Comparison of ENCODE assay signal across 1 cellular context in the genomic region with DNA sequence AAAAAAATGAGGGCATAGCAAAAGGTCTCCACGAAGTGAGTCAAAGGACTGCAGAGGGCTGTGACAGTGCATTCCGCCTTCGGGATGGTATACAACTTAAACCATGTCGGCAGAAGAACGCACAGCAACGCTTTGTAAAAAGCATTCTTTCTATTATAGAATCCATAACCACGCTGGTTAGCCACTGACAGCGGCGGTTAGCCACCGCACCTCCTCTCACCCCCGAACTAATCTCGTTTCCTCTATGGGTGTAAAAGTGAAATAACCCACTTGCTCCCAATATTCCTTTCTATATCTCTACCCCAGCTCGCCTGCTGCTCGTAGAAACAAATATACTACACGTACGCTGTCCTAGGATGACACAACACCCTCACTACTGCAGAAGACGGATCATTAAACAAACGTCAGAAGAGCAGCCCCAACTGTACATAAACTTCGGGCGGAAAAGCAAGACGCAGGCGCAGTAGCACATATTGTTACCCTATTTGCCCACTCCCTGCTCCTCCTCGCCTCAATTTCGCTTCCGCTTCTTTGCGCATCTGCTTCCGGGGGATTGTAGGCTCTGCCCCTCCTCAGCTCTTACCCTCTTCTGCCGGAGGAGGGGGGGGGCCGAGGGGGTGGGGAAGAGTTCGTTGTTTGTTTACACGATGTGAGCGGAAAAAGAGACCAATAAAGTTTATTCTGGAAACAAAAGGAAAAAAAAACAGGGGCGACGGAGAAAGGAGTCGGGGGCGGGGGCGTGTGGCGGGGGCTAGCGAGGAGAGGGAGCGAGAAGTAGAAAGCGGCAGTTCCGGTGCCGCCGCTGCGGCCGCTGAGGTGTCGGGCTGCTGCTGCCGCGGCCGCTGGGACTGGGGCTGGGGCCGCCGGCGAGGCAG.
TF ChIP-seq lines count a peak whose summit lies in the region.

A gene (plus strand): TSS at position 787 of the 875 bp plus-strand sequence. CDS start 50,469 bp downstream, outside the sequence.

TF ChIP-seq in K562, 482 proteins besides CTCF, POLR2A, EP300 and RAD21 (continued from another document and continues in another):
- TF ChIP-seq, protein P1, sequence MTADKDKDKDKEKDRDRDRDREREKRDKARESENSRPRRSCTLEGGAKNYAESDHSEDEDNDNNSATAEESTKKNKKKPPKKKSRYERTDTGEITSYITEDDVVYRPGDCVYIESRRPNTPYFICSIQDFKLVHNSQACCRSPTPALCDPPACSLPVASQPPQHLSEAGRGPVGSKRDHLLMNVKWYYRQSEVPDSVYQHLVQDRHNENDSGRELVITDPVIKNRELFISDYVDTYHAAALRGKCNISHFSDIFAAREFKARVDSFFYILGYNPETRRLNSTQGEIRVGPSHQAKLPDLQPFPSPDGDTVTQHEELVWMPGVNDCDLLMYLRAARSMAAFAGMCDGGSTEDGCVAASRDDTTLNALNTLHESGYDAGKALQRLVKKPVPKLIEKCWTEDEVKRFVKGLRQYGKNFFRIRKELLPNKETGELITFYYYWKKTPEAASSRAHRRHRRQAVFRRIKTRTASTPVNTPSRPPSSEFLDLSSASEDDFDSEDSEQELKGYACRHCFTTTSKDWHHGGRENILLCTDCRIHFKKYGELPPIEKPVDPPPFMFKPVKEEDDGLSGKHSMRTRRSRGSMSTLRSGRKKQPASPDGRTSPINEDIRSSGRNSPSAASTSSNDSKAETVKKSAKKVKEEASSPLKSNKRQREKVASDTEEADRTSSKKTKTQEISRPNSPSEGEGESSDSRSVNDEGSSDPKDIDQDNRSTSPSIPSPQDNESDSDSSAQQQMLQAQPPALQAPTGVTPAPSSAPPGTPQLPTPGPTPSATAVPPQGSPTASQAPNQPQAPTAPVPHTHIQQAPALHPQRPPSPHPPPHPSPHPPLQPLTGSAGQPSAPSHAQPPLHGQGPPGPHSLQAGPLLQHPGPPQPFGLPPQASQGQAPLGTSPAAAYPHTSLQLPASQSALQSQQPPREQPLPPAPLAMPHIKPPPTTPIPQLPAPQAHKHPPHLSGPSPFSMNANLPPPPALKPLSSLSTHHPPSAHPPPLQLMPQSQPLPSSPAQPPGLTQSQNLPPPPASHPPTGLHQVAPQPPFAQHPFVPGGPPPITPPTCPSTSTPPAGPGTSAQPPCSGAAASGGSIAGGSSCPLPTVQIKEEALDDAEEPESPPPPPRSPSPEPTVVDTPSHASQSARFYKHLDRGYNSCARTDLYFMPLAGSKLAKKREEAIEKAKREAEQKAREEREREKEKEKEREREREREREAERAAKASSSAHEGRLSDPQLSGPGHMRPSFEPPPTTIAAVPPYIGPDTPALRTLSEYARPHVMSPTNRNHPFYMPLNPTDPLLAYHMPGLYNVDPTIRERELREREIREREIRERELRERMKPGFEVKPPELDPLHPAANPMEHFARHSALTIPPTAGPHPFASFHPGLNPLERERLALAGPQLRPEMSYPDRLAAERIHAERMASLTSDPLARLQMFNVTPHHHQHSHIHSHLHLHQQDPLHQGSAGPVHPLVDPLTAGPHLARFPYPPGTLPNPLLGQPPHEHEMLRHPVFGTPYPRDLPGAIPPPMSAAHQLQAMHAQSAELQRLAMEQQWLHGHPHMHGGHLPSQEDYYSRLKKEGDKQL (CRISPR knock-in tag; IDR thresholded peaks at IDR 0.05; ENCODE audit: borderline replicate concordance) = no peak
- no peak for TF ChIP-seq NR1H2 (CRISPR knock-in tag; IDR thresholded peaks at IDR 0.05)
- TF ChIP-seq SP2 (IDR thresholded peaks at IDR 0.05; ENCODE audit: extremely low read depth, low read depth, low read length, poor library complexity, severe bottlenecking) = no peak
- no peak for TF ChIP-seq SMAD2 (IDR thresholded peaks at IDR 0.05; ENCODE audit: low read depth, low read length)
- no peak for TF ChIP-seq ATF1 (CRISPR knock-in tag; IDR thresholded peaks at IDR 0.05)
- TF ChIP-seq ATF1 (tag; IDR thresholded peaks at IDR 0.05) = peak; percentile 85
- TF ChIP-seq, protein P2, sequence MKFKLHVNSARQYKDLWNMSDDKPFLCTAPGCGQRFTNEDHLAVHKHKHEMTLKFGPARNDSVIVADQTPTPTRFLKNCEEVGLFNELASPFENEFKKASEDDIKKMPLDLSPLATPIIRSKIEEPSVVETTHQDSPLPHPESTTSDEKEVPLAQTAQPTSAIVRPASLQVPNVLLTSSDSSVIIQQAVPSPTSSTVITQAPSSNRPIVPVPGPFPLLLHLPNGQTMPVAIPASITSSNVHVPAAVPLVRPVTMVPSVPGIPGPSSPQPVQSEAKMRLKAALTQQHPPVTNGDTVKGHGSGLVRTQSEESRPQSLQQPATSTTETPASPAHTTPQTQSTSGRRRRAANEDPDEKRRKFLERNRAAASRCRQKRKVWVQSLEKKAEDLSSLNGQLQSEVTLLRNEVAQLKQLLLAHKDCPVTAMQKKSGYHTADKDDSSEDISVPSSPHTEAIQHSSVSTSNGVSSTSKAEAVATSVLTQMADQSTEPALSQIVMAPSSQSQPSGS (CRISPR knock-in tag; IDR thresholded peaks at IDR 0.05) = no peak
- TF ChIP-seq, protein P3, sequence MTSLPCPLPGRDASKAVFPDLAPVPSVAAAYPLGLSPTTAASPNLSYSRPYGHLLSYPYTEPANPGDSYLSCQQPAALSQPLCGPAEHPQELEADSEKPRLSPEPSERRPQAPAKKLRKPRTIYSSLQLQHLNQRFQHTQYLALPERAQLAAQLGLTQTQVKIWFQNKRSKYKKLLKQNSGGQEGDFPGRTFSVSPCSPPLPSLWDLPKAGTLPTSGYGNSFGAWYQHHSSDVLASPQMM (CRISPR knock-in tag; IDR thresholded peaks at IDR 0.05) = no peak
- TF ChIP-seq PHF8 (IDR thresholded peaks at IDR 0.05; ENCODE audit: borderline replicate concordance, low read length) = peak; percentile 46
- TF ChIP-seq, protein P4, sequence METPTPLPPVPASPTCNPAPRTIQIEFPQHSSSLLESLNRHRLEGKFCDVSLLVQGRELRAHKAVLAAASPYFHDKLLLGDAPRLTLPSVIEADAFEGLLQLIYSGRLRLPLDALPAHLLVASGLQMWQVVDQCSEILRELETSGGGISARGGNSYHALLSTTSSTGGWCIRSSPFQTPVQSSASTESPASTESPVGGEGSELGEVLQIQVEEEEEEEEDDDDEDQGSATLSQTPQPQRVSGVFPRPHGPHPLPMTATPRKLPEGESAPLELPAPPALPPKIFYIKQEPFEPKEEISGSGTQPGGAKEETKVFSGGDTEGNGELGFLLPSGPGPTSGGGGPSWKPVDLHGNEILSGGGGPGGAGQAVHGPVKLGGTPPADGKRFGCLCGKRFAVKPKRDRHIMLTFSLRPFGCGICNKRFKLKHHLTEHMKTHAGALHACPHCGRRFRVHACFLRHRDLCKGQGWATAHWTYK (CRISPR knock-in tag; IDR thresholded peaks at IDR 0.05) = no peak
- TF ChIP-seq ZBED1 (IDR thresholded peaks at IDR 0.05) = no peak
- TF ChIP-seq KDM4B (IDR thresholded peaks at IDR 0.05; ENCODE audit: borderline replicate concordance in 2 of 2, low read depth in 1 of 2) = peak in 1 of 2 experiments; percentile 97; a peak in 2 of 4 replicates
- no peak for TF ChIP-seq PCBP1 (IDR thresholded peaks at IDR 0.05; ENCODE audit: low read depth, low read length, poor library complexity, severe bottlenecking)
- TF ChIP-seq, protein P5, sequence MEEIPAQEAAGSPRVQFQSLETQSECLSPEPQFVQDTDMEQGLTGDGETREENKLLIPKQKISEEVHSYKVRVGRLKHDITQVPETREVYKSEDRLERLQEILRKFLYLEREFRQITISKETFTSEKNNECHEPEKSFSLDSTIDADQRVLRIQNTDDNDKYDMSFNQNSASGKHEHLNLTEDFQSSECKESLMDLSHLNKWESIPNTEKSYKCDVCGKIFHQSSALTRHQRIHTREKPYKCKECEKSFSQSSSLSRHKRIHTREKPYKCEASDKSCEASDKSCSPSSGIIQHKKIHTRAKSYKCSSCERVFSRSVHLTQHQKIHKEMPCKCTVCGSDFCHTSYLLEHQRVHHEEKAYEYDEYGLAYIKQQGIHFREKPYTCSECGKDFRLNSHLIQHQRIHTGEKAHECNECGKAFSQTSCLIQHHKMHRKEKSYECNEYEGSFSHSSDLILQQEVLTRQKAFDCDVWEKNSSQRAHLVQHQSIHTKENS (CRISPR knock-in tag; IDR thresholded peaks at IDR 0.05) = no peak
- TF ChIP-seq ZNF507 (tag; conservative IDR thresholded peaks at IDR 0.05) = no peak
- TF ChIP-seq, protein P6, sequence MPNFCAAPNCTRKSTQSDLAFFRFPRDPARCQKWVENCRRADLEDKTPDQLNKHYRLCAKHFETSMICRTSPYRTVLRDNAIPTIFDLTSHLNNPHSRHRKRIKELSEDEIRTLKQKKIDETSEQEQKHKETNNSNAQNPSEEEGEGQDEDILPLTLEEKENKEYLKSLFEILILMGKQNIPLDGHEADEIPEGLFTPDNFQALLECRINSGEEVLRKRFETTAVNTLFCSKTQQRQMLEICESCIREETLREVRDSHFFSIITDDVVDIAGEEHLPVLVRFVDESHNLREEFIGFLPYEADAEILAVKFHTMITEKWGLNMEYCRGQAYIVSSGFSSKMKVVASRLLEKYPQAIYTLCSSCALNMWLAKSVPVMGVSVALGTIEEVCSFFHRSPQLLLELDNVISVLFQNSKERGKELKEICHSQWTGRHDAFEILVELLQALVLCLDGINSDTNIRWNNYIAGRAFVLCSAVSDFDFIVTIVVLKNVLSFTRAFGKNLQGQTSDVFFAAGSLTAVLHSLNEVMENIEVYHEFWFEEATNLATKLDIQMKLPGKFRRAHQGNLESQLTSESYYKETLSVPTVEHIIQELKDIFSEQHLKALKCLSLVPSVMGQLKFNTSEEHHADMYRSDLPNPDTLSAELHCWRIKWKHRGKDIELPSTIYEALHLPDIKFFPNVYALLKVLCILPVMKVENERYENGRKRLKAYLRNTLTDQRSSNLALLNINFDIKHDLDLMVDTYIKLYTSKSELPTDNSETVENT (CRISPR knock-in tag; IDR thresholded peaks at IDR 0.05) = no peak
- no peak for TF ChIP-seq ZNF140 (CRISPR knock-in tag; IDR thresholded peaks at IDR 0.05)
- TF ChIP-seq KHSRP (IDR thresholded peaks at IDR 0.05) = no peak
- TF ChIP-seq ZNF584 (CRISPR knock-in tag; IDR thresholded peaks at IDR 0.05; ENCODE audit: low read depth) = no peak
- peak; percentile 82 for TF ChIP-seq CXXC5 (CRISPR knock-in tag; IDR thresholded peaks at IDR 0.05)
- TF ChIP-seq ZNF668 (CRISPR knock-in tag; IDR thresholded peaks at IDR 0.05) = no peak
- TF ChIP-seq, protein P7, sequence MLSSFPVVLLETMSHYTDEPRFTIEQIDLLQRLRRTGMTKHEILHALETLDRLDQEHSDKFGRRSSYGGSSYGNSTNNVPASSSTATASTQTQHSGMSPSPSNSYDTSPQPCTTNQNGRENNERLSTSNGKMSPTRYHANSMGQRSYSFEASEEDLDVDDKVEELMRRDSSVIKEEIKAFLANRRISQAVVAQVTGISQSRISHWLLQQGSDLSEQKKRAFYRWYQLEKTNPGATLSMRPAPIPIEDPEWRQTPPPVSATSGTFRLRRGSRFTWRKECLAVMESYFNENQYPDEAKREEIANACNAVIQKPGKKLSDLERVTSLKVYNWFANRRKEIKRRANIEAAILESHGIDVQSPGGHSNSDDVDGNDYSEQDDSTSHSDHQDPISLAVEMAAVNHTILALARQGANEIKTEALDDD (IDR thresholded peaks at IDR 0.05) = peak; percentile 74; the same call in 1 of the 2 replicates
- TF ChIP-seq EZH2 (IDR thresholded peaks at IDR 0.05; ENCODE audit: borderline replicate concordance, low read depth, low read length) = no peak
- no peak for TF ChIP-seq PTRF (tag; IDR thresholded peaks at IDR 0.05)
- no peak; the same call in 1 of the 2 replicates for TF ChIP-seq CBX1 (IDR thresholded peaks at IDR 0.05; ENCODE audit: low read depth)
- no peak for TF ChIP-seq FOXP1 (CRISPR knock-in tag; IDR thresholded peaks at IDR 0.05)
- no peak for TF ChIP-seq JUN (IDR thresholded peaks at IDR 0.05; ENCODE audit: borderline replicate concordance, low read depth, low read length)
- no peak for TF ChIP-seq JUN (CRISPR knock-in tag; IDR thresholded peaks at IDR 0.05; ENCODE audit: borderline replicate concordance)
- 0 out of 4 replicates have a peak, but pooled peaks of 1 of the 2 experiments have one; percentile 6 for TF ChIP-seq KDM1A (IDR thresholded peaks at IDR 0.05)
- no peak for TF ChIP-seq CC2D1A (IDR thresholded peaks at IDR 0.05)
- TF ChIP-seq KAT8 (IDR thresholded peaks at IDR 0.05; ENCODE audit: low read depth) = peak; percentile 41; the same call in 1 of the 2 replicates
- no peak for TF ChIP-seq GABPB2 (CRISPR knock-in tag; conservative IDR thresholded peaks at IDR 0.05)
- no peak for TF ChIP-seq ZNF184 (CRISPR knock-in tag; IDR thresholded peaks at IDR 0.05)
- TF ChIP-seq ADNP (tag; IDR thresholded peaks at IDR 0.05) = no peak
- TF ChIP-seq ZNF75A (CRISPR knock-in tag; IDR thresholded peaks at IDR 0.05) = no peak
- peak; percentile 77 for TF ChIP-seq MTA2 (IDR thresholded peaks at IDR 0.05; ENCODE audit: low read depth)
- TF ChIP-seq L3MBTL2 (IDR thresholded peaks at IDR 0.05) = peak; percentile 33; the same call in 1 of the 2 replicates
- no peak for TF ChIP-seq FOXM1 (IDR thresholded peaks at IDR 0.05; ENCODE audit: low read depth)
- TF ChIP-seq FOXM1 (CRISPR knock-in tag; IDR thresholded peaks at IDR 0.05; ENCODE audit: low read depth) = no peak
- no peak for TF ChIP-seq PRMT5 (CRISPR knock-in tag; IDR thresholded peaks at IDR 0.05)
- TF ChIP-seq EHMT2 (IDR thresholded peaks at IDR 0.05) = no peak
- TF ChIP-seq NCOA1 (IDR thresholded peaks at IDR 0.05; ENCODE audit: low read depth) = 0 out of 2 replicates have a peak, but pooled peaks have one; percentile 24
- peak; percentile 20; the same call in 1 of the 2 replicates for TF ChIP-seq JUND (IDR thresholded peaks at IDR 0.05; ENCODE audit: borderline replicate concordance, low read depth, low read length)
- no peak for TF ChIP-seq JUND (tag; IDR thresholded peaks at IDR 0.05; ENCODE audit: borderline replicate concordance, low read depth, low read length)
- no peak for TF ChIP-seq TARDBP (IDR thresholded peaks at IDR 0.05)
- TF ChIP-seq, protein P8, sequence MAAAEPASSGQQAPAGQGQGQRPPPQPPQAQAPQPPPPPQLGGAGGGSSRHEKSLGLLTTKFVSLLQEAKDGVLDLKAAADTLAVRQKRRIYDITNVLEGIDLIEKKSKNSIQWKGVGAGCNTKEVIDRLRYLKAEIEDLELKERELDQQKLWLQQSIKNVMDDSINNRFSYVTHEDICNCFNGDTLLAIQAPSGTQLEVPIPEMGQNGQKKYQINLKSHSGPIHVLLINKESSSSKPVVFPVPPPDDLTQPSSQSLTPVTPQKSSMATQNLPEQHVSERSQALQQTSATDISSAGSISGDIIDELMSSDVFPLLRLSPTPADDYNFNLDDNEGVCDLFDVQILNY (CRISPR knock-in tag; IDR thresholded peaks at IDR 0.05) = no peak
- no peak for TF ChIP-seq KDM2B (CRISPR knock-in tag; IDR thresholded peaks at IDR 0.05)
- TF ChIP-seq ILK (tag; IDR thresholded peaks at IDR 0.05; ENCODE audit: borderline replicate concordance, low read depth) = no peak
- TF ChIP-seq SRF (CRISPR knock-in tag; IDR thresholded peaks at IDR 0.05) = no peak
- TF ChIP-seq MAZ (CRISPR knock-in tag; conservative IDR thresholded peaks at IDR 0.05 in 1 of 2, IDR thresholded peaks at IDR 0.05 in 1 of 2) = peak; percentile 85 to 91; a peak in 3 of 4 replicates
- no peak; the same call in 1 of the 2 replicates for TF ChIP-seq GATAD2A (IDR thresholded peaks at IDR 0.05)
- no peak for TF ChIP-seq SAFB (IDR thresholded peaks at IDR 0.05; ENCODE audit: borderline replicate concordance, low read depth, low read length)
